Comparison of ENCODE assay signal across 9 cellular contexts in the genomic region with DNA sequence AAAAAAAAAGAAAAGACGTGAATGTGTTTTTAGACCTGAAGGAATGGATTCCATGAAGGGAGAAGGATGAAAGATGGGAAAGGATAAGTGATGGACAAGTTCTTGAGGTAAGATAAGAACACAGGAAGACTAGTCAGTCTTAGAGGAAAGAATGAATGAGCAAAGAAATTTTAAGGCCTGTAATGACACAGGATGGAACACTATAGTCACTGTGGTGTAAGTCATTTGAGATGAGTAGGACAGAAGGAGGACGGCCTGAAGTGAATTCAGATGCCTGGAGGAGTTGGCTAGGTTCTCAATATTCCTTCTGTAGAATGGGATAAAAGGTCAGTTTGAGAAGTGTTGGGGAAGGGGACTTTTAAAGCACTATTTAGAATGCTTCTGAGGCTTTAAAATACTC. TPM values are rescaled to one million over a fixed set of nuclear protein-coding genes. Genes with fewer than 3 reads are reported as not detected.
A peak's percentile ranks its signal among the peaks of the same experiment; 100 is the strongest.
DNase-seq lines count a peak whose midpoint lies in the region; TF ChIP-seq lines count a peak whose summit lies in the region.
"Had no signal": no experiment of that assay in that cellular context is flagged by ENCODE, and none has a peak within 500 bp of the region (broad histone marks: within the 10 kb centered on the region; RNA-seq: fewer than 3 reads in every experiment).

No MANE protein-coding gene starts in this region.

- TF ChIP-seq CTCF in H9 (conservative IDR thresholded peaks at IDR 0.05) (no peak), chondrocyte (IDR thresholded peaks at IDR 0.05) (no peak), neural cell (IDR thresholded peaks at IDR 0.05; ENCODE audit: poor library complexity, severe bottlenecking) (no peak), coronary artery (IDR thresholded peaks at IDR 0.05) (no peak)

- H3T11ph ChIP-seq in H9 (ENCODE audit: low read length) = no peak overlapping the region

- no peak overlapping the region for H2BK5ac ChIP-seq in H9 (ENCODE audit: insufficient read length, low read length)

- no peak overlapping the region for H4K91ac ChIP-seq in H9 (ENCODE audit: insufficient read length, low read depth, low read length)

- H4K20me1 ChIP-seq in H9 (ENCODE audit: control insufficient read depth, insufficient read depth, insufficient read length) (no peaks in the 10 kb centered on the region), neural cell (ENCODE audit: insufficient read depth) (peaks cover 15% of the 10 kb centered on the region)

- H3K18ac ChIP-seq in H9 (ENCODE audit: insufficient read length, low read depth, low read length) = no peak overlapping the region

- DNase-seq in H9 (no peak), OCI-M1 (lab: John Stamatoyannopoulos, UW) (peak; percentile 23), chondrocyte (ENCODE audit: low spot score) (no peak), NCI-H524 treated with DMSO at 0.1 percent for 48 hours (lab: John Stamatoyannopoulos, UW) (no peak), coronary artery (ENCODE audit: low spot score) (no peak)
- no peak for DNase-seq in stimulated activated CD4-positive, alpha-beta T cell treated with anti-CD3 and anti-CD28 coated beads, Interleukin-4, amount 100 ng/mL, for 24 hours
- DNase-seq: left lung, RPMI8226 had no signal

- no peak overlapping the region for H2BK15ac ChIP-seq in H9 (ENCODE audit: low read depth, low read length)

- peaks cover 71% of the 10 kb centered on the region for H3K79me2 ChIP-seq in H9 (ENCODE audit: insufficient read depth, low read length)
- peaks cover 86% of the 10 kb centered on the region for H3K79me2 ChIP-seq in neural cell (replicated peaks; ENCODE audit: insufficient read depth, low read length)

- no peaks in the 10 kb centered on the region for H3K9me2 ChIP-seq in neural cell (ENCODE audit: insufficient read depth, low read length)

- TF ChIP-seq EP300 in neural cell (conservative IDR thresholded peaks at IDR 0.05; ENCODE audit: poor library complexity, severe bottlenecking) = no peak

- no peak overlapping the region for H2BK12ac ChIP-seq in H9 (ENCODE audit: insufficient read length, low read depth, low read length)

- H3K23me2 ChIP-seq in H9 (ENCODE audit: insufficient read length, low read depth, low read length, poor library complexity, severe bottlenecking) = peaks cover 11% of the 10 kb centered on the region

- H3K4me2 ChIP-seq in H9 (ENCODE audit: insufficient read depth, insufficient read length, low read length) (peak overlapping the region; percentile 94), neural cell (ENCODE audit: low read length) (peak overlapping the region; percentile 79)

- H2AFZ ChIP-seq in H9 (ENCODE audit: low read length) (no peak overlapping the region), neural cell (ENCODE audit: low read depth, low read length) (no peak overlapping the region)

- H4K5ac ChIP-seq in H9 (ENCODE audit: insufficient read length, low read depth, low read length) = no peak overlapping the region

- WGBS in H9 (ENCODE audit: extremely low coverage, insufficient read length, low lambda C conversion rate) = no CpG with 5 or more reads among the region's 2 CpGs

- no peaks in the 10 kb centered on the region for H3K27me3 Mint-ChIP-seq in H9 (ENCODE audit: low read depth)
- H3K27me3 Mint-ChIP-seq in chondrocyte (ENCODE audit: low read depth) = no peaks in the 10 kb centered on the region

- H3K79me1 ChIP-seq in H9 (ENCODE audit: insufficient read depth, low read depth, low read length, poor library complexity, severe bottlenecking) = no peaks in the 10 kb centered on the region

- no peak overlapping the region for H3K56ac ChIP-seq in H9 (ENCODE audit: insufficient read length, low read depth, low read length)

- no peak overlapping the region for H3K4ac ChIP-seq in H9 (ENCODE audit: low read depth, low read length)

- H3K9ac ChIP-seq in H9 (ENCODE audit: extremely low read depth, insufficient read length, low read length) (no peak overlapping the region), neural cell (ENCODE audit: low read length) (peak overlapping the region; percentile 50)

- H2BK20ac ChIP-seq in H9 (ENCODE audit: low read depth, low read length, poor library complexity, severe bottlenecking) = no peak overlapping the region

- no peak overlapping the region for H2AK5ac ChIP-seq in H9 (ENCODE audit: insufficient read length, low read length)

- H3F3A ChIP-seq in neural cell (ENCODE audit: insufficient read depth, low read length, poor library complexity, severe bottlenecking) = peaks cover 14% of the 10 kb centered on the region

- no peak overlapping the region for H2BK120ac ChIP-seq in H9 (ENCODE audit: low read depth, low read length, poor library complexity, severe bottlenecking)

- H3K36me3 Mint-ChIP-seq in H9 (ENCODE audit: insufficient read depth in 1 of 3, low read depth in 3 of 3) = peaks cover 31 to 43% (median 37%) of the 10 kb centered on the region in 3 experiments
- H3K36me3 Mint-ChIP-seq in chondrocyte (ENCODE audit: low read depth) = peaks cover 4% of the 10 kb centered on the region

- H3K4me3 ChIP-seq in neural cell (ENCODE audit: low read length) (peak overlapping the region; percentile 75), coronary artery (no peak overlapping the region)

- peaks cover 43 to 46% of the 10 kb centered on the region in 2 experiments for H3K4me1 Mint-ChIP-seq in H9
- peaks cover 46% of the 10 kb centered on the region for H3K4me1 Mint-ChIP-seq in chondrocyte (ENCODE audit: low read depth)

- H3K9me3 ChIP-seq in H9 (ENCODE audit: control insufficient read depth, low read depth, low read length) (no peaks in the 10 kb centered on the region), neural cell (ENCODE audit: low read length) (no peaks in the 10 kb centered on the region)
- H3K9me3 ChIP-seq: left lung had no signal

- H3K14ac ChIP-seq in H9 (ENCODE audit: insufficient read depth, low read length) = no peak overlapping the region

- H3K27ac Mint-ChIP-seq in H9 = peak overlapping the region in 2 of 3 experiments; percentile 34 to 49; a peak in 4 of 7 replicates
- peak overlapping the region; percentile 92 for H3K27ac Mint-ChIP-seq in chondrocyte (ENCODE audit: unreplicated experiment)

- TF ChIP-seq RAD21 in neural cell (conservative IDR thresholded peaks at IDR 0.05) = no peak

- H3K9me3 Mint-ChIP-seq in H9 (no peaks in the 10 kb centered on the region), chondrocyte (ENCODE audit: low read depth) (no peaks in the 10 kb centered on the region)

- H4K8ac ChIP-seq in H9 (replicated peaks; ENCODE audit: insufficient read length, low read depth, low read length) = no peak overlapping the region

- H3K36me3 ChIP-seq in neural cell (ENCODE audit: insufficient read depth, low read length) = no peaks in the 10 kb centered on the region

- no peaks in the 10 kb centered on the region; the same call in 1 of the 2 replicates for H3K4me1 ChIP-seq in H9 (ENCODE audit: insufficient read depth, low read length)

- H3K27me3 ChIP-seq in H9 (ENCODE audit: insufficient read depth, low read length) (no peaks in the 10 kb centered on the region), neural cell (ENCODE audit: insufficient read depth, low read depth, low read length) (no peaks in the 10 kb centered on the region)
- H3K27me3 ChIP-seq: left lung had no signal

- H3K27ac ChIP-seq in H9 (ENCODE audit: insufficient read length, low read depth, low read length) (no peak overlapping the region), neural cell (ENCODE audit: low read length) (peak overlapping the region; percentile 96), coronary artery (no peak overlapping the region)
- H3K27ac ChIP-seq: left lung had no signal

- no peak overlapping the region for H3K23ac ChIP-seq in H9 (ENCODE audit: insufficient read length, low read depth, low read length)

- H3K4me3 Mint-ChIP-seq in H9 (peak overlapping the region in 1 of 2 experiments; percentile 49; a peak in 2 of 5 replicates), chondrocyte (ENCODE audit: unreplicated experiment) (peak overlapping the region; percentile 68)

TF ChIP-seq in neural cell, 6 proteins besides CTCF, POLR2A, EP300 and RAD21:
- TF ChIP-seq, protein P1, sequence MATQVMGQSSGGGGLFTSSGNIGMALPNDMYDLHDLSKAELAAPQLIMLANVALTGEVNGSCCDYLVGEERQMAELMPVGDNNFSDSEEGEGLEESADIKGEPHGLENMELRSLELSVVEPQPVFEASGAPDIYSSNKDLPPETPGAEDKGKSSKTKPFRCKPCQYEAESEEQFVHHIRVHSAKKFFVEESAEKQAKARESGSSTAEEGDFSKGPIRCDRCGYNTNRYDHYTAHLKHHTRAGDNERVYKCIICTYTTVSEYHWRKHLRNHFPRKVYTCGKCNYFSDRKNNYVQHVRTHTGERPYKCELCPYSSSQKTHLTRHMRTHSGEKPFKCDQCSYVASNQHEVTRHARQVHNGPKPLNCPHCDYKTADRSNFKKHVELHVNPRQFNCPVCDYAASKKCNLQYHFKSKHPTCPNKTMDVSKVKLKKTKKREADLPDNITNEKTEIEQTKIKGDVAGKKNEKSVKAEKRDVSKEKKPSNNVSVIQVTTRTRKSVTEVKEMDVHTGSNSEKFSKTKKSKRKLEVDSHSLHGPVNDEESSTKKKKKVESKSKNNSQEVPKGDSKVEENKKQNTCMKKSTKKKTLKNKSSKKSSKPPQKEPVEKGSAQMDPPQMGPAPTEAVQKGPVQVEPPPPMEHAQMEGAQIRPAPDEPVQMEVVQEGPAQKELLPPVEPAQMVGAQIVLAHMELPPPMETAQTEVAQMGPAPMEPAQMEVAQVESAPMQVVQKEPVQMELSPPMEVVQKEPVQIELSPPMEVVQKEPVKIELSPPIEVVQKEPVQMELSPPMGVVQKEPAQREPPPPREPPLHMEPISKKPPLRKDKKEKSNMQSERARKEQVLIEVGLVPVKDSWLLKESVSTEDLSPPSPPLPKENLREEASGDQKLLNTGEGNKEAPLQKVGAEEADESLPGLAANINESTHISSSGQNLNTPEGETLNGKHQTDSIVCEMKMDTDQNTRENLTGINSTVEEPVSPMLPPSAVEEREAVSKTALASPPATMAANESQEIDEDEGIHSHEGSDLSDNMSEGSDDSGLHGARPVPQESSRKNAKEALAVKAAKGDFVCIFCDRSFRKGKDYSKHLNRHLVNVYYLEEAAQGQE (IDR thresholded peaks at IDR 0.05; ENCODE audit: borderline replicate concordance) = no peak
- TF ChIP-seq EZH2 (IDR thresholded peaks at IDR 0.05; ENCODE audit: borderline replicate concordance, insufficient read depth, low read length, poor library complexity, severe bottlenecking) (no peak), TAF1 (IDR thresholded peaks at IDR 0.05; ENCODE audit: low read depth) (no peak), POLR2AphosphoS5 (IDR thresholded peaks at IDR 0.05) (no peak), SMC3 (conservative IDR thresholded peaks at IDR 0.05; ENCODE audit: poor library complexity) (no peak)

RNA-seq across cellular contexts. Expression of a gene that starts 3.8 kb away (rescaled TPM):
- total RNA-seq in H9 (2021) = 68.3 and 79.3 TPM in 2 replicates
- total RNA-seq in chondrocyte = 82.8 to 83.3 TPM (median 83.3 TPM) in 3 replicates
- polyA plus RNA-seq in neural cell = 222 and 242 TPM in 2 replicates
- 267 and 291 TPM in 2 replicates for polyA minus RNA-seq in neural cell

RNA-seq across cellular contexts. Expression of a gene that starts 47.5 kb away (rescaled TPM):
- 10.0 and 11.6 TPM in 2 replicates for total RNA-seq in H9 (2021)
- 269 to 284 TPM (median 275 TPM) in 3 replicates for total RNA-seq in chondrocyte
- polyA plus RNA-seq in neural cell = 623 and 678 TPM in 2 replicates
- 444 TPM in 2 replicates for polyA minus RNA-seq in neural cell

Comparison
In these comparisons a context has a peak if more than half of its experiments do, and no peak if none do; other contexts are left out.
1. RNA of a gene that starts 47.5 kb away (total RNA-seq): 269 to 284 TPM in chondrocyte; 10.0 to 11.6 TPM in H9; every median in the first group is over 10 times any median in the second.